Comparison of ENCODE assay signal across 1 cellular context in the genomic region with DNA sequence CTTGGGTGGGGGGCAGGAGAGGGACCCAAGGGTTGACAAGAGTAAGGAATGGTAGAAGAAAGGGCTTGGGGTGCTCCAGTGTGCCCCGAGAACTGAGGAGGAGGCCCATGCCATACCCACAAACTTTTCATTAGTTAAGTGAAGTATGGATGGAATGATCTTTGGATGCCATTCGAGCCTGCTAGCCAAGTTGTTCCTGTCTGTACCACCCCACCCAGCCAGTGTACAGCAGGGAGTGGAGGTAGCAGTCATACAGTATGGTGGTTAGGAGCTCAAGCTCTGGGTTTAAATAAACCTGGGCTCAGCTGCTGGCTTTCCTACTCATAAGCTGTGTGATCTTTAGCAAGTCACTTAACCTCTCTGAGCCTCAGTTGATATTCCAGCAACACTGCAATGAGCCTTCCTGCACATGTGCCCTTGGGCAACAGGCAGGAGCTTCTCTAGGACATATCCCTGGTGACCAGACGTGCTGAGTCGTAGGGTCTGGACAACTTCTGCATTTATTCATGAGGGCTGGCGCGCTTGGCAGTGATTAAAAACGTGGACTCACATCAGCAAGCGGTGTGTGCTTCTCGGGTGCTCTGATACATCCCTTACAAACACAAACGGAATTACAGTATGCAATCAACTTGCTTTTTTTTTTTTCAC.
TF ChIP-seq lines count a peak whose summit lies in the region.

No MANE protein-coding gene starts in this region.

TF ChIP-seq in IMR-90, 13 proteins besides CTCF, POLR2A, EP300 and RAD21:
- TF ChIP-seq BHLHE40 (IDR thresholded peaks at IDR 0.05; ENCODE audit: low read depth, low read length) (peak; percentile 29; the same call in 1 of the 2 replicates), RCOR1 (IDR thresholded peaks at IDR 0.05; ENCODE audit: insufficient replicate concordance, low read length) (peak; percentile 72), CHD1 (IDR thresholded peaks at IDR 0.05; ENCODE audit: low read depth, low read length) (no peak)
